Comparison of ENCODE assay signal across 8 cellular contexts in genomic region chr12:26937863-26938659, GRCh38. TPM values are rescaled to one million over a fixed set of nuclear protein-coding genes. Genes with fewer than 3 reads are reported as not detected.
DNase-seq lines count a peak whose midpoint lies in the region; ATAC-seq and TF ChIP-seq lines count a peak whose summit lies in the region.

TSS of gene FGFR1OP2 (plus strand) at chr12:26938470. CDS start at chr12:26954159, 15,689 bp downstream.
A gene with protein sequence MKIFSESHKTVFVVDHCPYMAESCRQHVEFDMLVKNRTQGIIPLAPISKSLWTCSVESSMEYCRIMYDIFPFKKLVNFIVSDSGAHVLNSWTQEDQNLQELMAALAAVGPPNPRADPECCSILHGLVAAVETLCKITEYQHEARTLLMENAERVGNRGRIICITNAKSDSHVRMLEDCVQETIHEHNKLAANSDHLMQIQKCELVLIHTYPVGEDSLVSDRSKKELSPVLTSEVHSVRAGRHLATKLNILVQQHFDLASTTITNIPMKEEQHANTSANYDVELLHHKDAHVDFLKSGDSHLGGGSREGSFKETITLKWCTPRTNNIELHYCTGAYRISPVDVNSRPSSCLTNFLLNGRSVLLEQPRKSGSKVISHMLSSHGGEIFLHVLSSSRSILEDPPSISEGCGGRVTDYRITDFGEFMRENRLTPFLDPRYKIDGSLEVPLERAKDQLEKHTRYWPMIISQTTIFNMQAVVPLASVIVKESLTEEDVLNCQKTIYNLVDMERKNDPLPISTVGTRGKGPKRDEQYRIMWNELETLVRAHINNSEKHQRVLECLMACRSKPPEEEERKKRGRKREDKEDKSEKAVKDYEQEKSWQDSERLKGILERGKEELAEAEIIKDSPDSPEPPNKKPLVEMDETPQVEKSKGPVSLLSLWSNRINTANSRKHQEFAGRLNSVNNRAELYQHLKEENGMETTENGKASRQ (minus strand): TSS chr12:26937981. CDS start chr12:26936803, 1,178 bp downstream.

- ATAC-seq in HG02588 (IDR thresholded peaks at IDR 0.05; ENCODE audit: unreplicated experiment), result peak; percentile 87
- peak; percentile 97 for ATAC-seq in SK-N-SH treated with all-trans-retinoic acid at 6 μM for 48 hours

- peak within 1 kb of the TSS; percentile 83 for H3K27ac ChIP-seq in temporal lobe (ENCODE audit: low read depth, low read length)

- DNase-seq in GM06990 (ENCODE audit: extremely low read depth, insufficient read length), result peak; percentile 96
- DNase-seq in NCI-H1092 (lab: John Stamatoyannopoulos, UW), result peak; percentile 99
- DNase-seq in globus pallidus (ENCODE audit: low spot score), result peak; percentile 99
- DNase-seq in occipital lobe (lab: John Stamatoyannopoulos, UW), result peak; percentile 97

- peak within 1 kb of the TSS; percentile 87 for H3K4me3 ChIP-seq in GM06990 (replicated peaks; ENCODE audit: low read depth, low read length)

- H3K36me3 Mint-ChIP-seq in activated naive CD4-positive, alpha-beta T cell treated with anti-CD3 and anti-CD28 coated beads, Interleukin-2, amount 50 U/mL, for 24 hours, result peaks cover 3% of the 10 kb centered on the region

- TF ChIP-seq CTCF in GM06990 (IDR thresholded peaks at IDR 0.05; ENCODE audit: insufficient read depth, low read length, poor library complexity, severe bottlenecking), result no peak

- peaks cover 76% of the 10 kb centered on the region for H3K4me1 Mint-ChIP-seq in activated naive CD4-positive, alpha-beta T cell treated with anti-CD3 and anti-CD28 coated beads, Interleukin-2, amount 50 U/mL, for 24 hours

- H3K27me3 Mint-ChIP-seq in activated naive CD4-positive, alpha-beta T cell treated with anti-CD3 and anti-CD28 coated beads, Interleukin-2, amount 50 U/mL, for 24 hours, result no peaks in the 10 kb centered on the region

- no peaks in the 10 kb centered on the region for H3K27me3 ChIP-seq in GM06990 (replicated peaks; ENCODE audit: control insufficient read depth, insufficient read depth, low read length)

- peak within 1 kb of the TSS; percentile 97 for H3K4me3 Mint-ChIP-seq in activated naive CD4-positive, alpha-beta T cell treated with anti-CD3 and anti-CD28 coated beads, Interleukin-2, amount 50 U/mL, for 24 hours

- H3K27ac Mint-ChIP-seq in activated naive CD4-positive, alpha-beta T cell treated with anti-CD3 and anti-CD28 coated beads, Interleukin-2, amount 50 U/mL, for 24 hours, result peak within 1 kb of the TSS; percentile 98

- no peaks in the 10 kb centered on the region for H3K9me3 Mint-ChIP-seq in activated naive CD4-positive, alpha-beta T cell treated with anti-CD3 and anti-CD28 coated beads, Interleukin-2, amount 50 U/mL, for 24 hours

- no peaks in the 10 kb centered on the region; the same call in 1 of the 2 replicates for H3K36me3 ChIP-seq in GM06990 (ENCODE audit: control insufficient read depth, insufficient read depth, low read length)

TF ChIP-seq in SK-N-SH treated with all-trans-retinoic acid at 6 μM for 48 hours, 23 proteins besides CTCF, POLR2A, EP300 and RAD21:
- TF ChIP-seq GLIS3 (CRISPR knock-in tag; IDR thresholded peaks at IDR 0.05), result no peak
- no peak for TF ChIP-seq ZC3H10 (CRISPR knock-in tag; IDR thresholded peaks at IDR 0.05)
- TF ChIP-seq ARNTL (CRISPR knock-in tag; IDR thresholded peaks at IDR 0.05; ENCODE audit: borderline replicate concordance, low read depth), result no peak
- TF ChIP-seq ZFP30 (CRISPR knock-in tag; IDR thresholded peaks at IDR 0.05), result no peak
- TF ChIP-seq, protein P1, sequence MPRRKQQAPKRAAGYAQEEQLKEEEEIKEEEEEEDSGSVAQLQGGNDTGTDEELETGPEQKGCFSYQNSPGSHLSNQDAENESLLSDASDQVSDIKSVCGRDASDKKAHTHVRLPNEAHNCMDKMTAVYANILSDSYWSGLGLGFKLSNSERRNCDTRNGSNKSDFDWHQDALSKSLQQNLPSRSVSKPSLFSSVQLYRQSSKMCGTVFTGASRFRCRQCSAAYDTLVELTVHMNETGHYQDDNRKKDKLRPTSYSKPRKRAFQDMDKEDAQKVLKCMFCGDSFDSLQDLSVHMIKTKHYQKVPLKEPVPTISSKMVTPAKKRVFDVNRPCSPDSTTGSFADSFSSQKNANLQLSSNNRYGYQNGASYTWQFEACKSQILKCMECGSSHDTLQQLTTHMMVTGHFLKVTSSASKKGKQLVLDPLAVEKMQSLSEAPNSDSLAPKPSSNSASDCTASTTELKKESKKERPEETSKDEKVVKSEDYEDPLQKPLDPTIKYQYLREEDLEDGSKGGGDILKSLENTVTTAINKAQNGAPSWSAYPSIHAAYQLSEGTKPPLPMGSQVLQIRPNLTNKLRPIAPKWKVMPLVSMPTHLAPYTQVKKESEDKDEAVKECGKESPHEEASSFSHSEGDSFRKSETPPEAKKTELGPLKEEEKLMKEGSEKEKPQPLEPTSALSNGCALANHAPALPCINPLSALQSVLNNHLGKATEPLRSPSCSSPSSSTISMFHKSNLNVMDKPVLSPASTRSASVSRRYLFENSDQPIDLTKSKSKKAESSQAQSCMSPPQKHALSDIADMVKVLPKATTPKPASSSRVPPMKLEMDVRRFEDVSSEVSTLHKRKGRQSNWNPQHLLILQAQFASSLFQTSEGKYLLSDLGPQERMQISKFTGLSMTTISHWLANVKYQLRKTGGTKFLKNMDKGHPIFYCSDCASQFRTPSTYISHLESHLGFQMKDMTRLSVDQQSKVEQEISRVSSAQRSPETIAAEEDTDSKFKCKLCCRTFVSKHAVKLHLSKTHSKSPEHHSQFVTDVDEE (CRISPR knock-in tag; IDR thresholded peaks at IDR 0.05), result 0 out of 2 replicates have a peak, but pooled peaks have one; percentile 8
- no peak for TF ChIP-seq CREB5 (CRISPR knock-in tag; IDR thresholded peaks at IDR 0.05; ENCODE audit: low read depth)
- no peak for TF ChIP-seq ESRRG (CRISPR knock-in tag; IDR thresholded peaks at IDR 0.05)

RNA-seq across cellular contexts. Expression of gene FGFR1OP2, which starts in this region (rescaled TPM):
- 52.4 TPM for total RNA-seq in occipital lobe
- 32.2 TPM for total RNA-seq in temporal lobe

RNA-seq across cellular contexts. Expression of the second gene that starts in this region (rescaled TPM):
- total RNA-seq in occipital lobe, result 29.0 TPM
- 19.4 TPM for total RNA-seq in temporal lobe

Comparison
In these comparisons a context has a peak if more than half of its experiments do, and no peak if none do; other contexts are left out.
1. Peak in every context shown above with its lines: DNase-seq, ATAC-seq, H3K4me3 ChIP-seq and H3K27ac ChIP-seq.